In the genomic region with DNA sequence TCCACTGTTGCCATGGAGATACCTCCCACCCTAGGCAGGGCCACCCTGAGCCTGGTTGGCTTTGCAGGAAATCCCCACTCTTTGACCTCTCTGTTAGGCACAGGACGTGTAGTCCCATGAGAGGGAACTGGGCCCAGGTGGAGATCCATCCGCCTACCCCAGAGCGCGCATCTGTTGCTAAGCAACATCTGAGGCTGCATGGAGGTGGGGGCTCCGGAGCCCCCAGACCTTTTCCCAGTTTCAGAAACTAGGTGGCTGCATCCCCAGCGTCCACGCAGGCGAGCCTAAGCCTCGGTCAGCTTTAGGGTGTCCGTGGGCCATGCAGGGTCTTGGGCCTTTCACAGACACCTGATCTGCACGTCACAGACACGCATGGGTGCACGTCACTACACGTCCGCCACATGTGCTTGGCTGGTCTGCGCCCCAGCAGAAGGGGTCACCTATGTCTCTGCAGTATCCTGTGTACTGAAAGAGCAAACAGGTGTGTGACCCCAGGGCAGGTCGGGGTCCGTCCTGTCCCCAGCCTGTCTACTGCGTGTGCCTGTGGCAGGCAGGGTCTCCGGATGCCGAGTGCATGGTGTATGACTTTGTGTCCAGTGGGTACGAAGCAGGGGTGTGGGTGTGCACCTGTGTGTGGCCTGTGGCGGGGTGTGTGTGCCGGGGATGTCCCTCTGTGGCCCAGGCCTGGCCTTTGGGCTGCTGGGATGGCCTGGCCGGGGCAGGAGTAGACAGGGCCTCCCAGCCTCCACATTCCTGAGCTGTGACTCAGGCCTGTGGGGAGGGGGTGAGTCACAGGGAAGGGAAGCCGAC, we compare ENCODE assay signal across 1 cellular context.
TF ChIP-seq lines count a peak whose summit lies in the region.

No MANE protein-coding gene starts in this region.

TF ChIP-seq in HepG2, 621 proteins besides CTCF, POLR2A, EP300 and RAD21 (continued from another document and continues in another):
- TF ChIP-seq, protein P1, sequence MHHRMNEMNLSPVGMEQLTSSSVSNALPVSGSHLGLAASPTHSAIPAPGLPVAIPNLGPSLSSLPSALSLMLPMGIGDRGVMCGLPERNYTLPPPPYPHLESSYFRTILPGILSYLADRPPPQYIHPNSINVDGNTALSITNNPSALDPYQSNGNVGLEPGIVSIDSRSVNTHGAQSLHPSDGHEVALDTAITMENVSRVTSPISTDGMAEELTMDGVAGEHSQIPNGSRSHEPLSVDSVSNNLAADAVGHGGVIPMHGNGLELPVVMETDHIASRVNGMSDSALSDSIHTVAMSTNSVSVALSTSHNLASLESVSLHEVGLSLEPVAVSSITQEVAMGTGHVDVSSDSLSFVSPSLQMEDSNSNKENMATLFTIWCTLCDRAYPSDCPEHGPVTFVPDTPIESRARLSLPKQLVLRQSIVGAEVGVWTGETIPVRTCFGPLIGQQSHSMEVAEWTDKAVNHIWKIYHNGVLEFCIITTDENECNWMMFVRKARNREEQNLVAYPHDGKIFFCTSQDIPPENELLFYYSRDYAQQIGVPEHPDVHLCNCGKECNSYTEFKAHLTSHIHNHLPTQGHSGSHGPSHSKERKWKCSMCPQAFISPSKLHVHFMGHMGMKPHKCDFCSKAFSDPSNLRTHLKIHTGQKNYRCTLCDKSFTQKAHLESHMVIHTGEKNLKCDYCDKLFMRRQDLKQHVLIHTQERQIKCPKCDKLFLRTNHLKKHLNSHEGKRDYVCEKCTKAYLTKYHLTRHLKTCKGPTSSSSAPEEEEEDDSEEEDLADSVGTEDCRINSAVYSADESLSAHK (CRISPR knock-in tag; IDR thresholded peaks at IDR 0.05; ENCODE audit: borderline replicate concordance), result no peak
- TF ChIP-seq PLRG1 (conservative IDR thresholded peaks at IDR 0.05), result no peak
- no peak for TF ChIP-seq ZNF329 (CRISPR knock-in tag; IDR thresholded peaks at IDR 0.05; ENCODE audit: low read depth)
- no peak for TF ChIP-seq U2AF1 (optimal IDR thresholded peaks at IDR 0.05; ENCODE audit: low read depth, low read length)
- no peak for TF ChIP-seq TOPORS (CRISPR knock-in tag; IDR thresholded peaks at IDR 0.05)
- TF ChIP-seq, protein P2, sequence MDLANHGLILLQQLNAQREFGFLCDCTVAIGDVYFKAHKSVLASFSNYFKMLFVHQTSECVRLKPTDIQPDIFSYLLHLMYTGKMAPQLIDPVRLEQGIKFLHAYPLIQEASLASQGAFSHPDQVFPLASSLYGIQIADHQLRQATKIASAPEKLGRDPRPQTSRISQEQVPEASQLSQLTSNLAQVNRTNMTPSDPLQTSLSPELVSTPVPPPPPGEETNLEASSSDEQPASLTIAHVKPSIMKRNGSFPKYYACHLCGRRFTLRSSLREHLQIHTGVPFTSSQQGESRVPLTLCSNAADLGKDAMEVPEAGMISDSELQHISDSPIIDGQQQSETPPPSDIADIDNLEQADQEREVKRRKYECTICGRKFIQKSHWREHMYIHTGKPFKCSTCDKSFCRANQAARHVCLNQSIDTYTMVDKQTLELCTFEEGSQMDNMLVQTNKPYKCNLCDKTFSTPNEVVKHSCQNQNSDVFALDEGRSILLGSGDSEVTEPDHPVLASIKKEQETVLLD (CRISPR knock-in tag; IDR thresholded peaks at IDR 0.05; ENCODE audit: low read depth), result no peak
- no peak for TF ChIP-seq ZNF772 (CRISPR knock-in tag; IDR thresholded peaks at IDR 0.05)
- TF ChIP-seq ZC3H4 (CRISPR knock-in tag; IDR thresholded peaks at IDR 0.05; ENCODE audit: borderline replicate concordance), result no peak
- TF ChIP-seq, protein P3, sequence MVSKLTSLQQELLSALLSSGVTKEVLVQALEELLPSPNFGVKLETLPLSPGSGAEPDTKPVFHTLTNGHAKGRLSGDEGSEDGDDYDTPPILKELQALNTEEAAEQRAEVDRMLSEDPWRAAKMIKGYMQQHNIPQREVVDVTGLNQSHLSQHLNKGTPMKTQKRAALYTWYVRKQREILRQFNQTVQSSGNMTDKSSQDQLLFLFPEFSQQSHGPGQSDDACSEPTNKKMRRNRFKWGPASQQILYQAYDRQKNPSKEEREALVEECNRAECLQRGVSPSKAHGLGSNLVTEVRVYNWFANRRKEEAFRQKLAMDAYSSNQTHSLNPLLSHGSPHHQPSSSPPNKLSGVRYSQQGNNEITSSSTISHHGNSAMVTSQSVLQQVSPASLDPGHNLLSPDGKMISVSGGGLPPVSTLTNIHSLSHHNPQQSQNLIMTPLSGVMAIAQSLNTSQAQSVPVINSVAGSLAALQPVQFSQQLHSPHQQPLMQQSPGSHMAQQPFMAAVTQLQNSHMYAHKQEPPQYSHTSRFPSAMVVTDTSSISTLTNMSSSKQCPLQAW (CRISPR knock-in tag; IDR thresholded peaks at IDR 0.05), result 0 out of 2 replicates have a peak, but pooled peaks have one; percentile 35
- no peak for TF ChIP-seq ZNF792 (CRISPR knock-in tag; IDR thresholded peaks at IDR 0.05)
- no peak for TF ChIP-seq ZNF562 (CRISPR knock-in tag; IDR thresholded peaks at IDR 0.05; ENCODE audit: borderline replicate concordance)
- TF ChIP-seq, protein P4, sequence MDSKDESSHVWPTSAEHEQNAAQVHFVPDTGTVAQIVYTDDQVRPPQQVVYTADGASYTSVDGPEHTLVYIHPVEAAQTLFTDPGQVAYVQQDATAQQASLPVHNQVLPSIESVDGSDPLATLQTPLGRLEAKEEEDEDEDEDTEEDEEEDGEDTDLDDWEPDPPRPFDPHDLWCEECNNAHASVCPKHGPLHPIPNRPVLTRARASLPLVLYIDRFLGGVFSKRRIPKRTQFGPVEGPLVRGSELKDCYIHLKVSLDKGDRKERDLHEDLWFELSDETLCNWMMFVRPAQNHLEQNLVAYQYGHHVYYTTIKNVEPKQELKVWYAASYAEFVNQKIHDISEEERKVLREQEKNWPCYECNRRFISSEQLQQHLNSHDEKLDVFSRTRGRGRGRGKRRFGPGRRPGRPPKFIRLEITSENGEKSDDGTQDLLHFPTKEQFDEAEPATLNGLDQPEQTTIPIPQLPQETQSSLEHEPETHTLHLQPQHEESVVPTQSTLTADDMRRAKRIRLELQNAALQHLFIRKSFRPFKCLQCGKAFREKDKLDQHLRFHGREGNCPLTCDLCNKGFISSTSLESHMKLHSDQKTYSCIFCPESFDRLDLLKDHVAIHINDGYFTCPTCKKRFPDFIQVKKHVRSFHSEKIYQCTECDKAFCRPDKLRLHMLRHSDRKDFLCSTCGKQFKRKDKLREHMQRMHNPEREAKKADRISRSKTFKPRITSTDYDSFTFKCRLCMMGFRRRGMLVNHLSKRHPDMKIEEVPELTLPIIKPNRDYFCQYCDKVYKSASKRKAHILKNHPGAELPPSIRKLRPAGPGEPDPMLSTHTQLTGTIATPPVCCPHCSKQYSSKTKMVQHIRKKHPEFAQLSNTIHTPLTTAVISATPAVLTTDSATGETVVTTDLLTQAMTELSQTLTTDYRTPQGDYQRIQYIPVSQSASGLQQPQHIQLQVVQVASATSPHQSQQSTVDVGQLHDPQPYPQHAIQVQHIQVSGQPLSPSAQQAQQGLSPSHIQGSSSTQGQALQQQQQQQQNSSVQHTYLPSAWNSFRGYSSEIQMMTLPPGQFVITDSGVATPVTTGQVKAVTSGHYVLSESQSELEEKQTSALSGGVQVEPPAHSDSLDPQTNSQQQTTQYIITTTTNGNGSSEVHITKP (CRISPR knock-in tag; IDR thresholded peaks at IDR 0.05; ENCODE audit: low read depth), result 0 out of 2 replicates have a peak, but pooled peaks have one; percentile 46
- TF ChIP-seq, protein P5, sequence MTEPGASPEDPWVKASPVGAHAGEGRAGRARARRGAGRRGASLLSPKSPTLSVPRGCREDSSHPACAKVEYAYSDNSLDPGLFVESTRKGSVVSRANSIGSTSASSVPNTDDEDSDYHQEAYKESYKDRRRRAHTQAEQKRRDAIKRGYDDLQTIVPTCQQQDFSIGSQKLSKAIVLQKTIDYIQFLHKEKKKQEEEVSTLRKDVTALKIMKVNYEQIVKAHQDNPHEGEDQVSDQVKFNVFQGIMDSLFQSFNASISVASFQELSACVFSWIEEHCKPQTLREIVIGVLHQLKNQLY (CRISPR knock-in tag; IDR thresholded peaks at IDR 0.05), result 0 out of 2 replicates have a peak, but pooled peaks have one; percentile 56
- TF ChIP-seq KDM4B (CRISPR knock-in tag; IDR thresholded peaks at IDR 0.05), result no peak
- TF ChIP-seq, protein P6, sequence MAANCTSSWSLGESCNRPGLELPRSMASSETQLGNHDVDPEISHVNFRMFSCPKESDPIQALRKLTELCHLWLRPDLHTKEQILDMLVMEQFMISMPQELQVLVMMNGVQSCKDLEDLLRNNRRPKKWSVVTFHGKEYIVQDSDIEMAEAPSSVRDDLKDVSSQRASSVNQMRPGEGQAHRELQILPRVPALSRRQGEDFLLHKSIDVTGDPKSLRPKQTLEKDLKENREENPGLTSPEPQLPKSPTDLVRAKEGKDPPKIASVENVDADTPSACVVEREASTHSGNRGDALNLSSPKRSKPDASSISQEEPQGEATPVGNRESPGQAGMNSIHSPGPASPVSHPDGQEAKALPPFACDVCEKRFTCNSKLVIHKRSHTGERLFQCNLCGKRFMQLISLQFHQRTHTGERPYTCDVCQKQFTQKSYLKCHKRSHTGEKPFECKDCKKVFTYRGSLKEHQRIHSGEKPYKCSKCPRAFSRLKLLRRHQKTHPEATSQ (CRISPR knock-in tag; IDR thresholded peaks at IDR 0.05; ENCODE audit: borderline replicate concordance), result no peak
- TF ChIP-seq NR3C1 (CRISPR knock-in tag; IDR thresholded peaks at IDR 0.05), result no peak
- TF ChIP-seq, protein P7, sequence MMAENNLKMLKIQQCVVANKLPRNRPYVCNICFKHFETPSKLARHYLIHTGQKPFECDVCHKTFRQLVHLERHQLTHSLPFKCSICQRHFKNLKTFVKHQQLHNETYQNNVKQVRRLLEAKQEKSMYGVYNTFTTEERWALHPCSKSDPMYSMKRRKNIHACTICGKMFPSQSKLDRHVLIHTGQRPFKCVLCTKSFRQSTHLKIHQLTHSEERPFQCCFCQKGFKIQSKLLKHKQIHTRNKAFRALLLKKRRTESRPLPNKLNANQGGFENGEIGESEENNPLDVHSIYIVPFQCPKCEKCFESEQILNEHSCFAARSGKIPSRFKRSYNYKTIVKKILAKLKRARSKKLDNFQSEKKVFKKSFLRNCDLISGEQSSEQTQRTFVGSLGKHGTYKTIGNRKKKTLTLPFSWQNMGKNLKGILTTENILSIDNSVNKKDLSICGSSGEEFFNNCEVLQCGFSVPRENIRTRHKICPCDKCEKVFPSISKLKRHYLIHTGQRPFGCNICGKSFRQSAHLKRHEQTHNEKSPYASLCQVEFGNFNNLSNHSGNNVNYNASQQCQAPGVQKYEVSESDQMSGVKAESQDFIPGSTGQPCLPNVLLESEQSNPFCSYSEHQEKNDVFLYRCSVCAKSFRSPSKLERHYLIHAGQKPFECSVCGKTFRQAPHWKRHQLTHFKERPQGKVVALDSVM (CRISPR knock-in tag; IDR thresholded peaks at IDR 0.05), result peak; percentile 100
- no peak for TF ChIP-seq HOXA5 (CRISPR knock-in tag; IDR thresholded peaks at IDR 0.05)
- TF ChIP-seq, protein P8, sequence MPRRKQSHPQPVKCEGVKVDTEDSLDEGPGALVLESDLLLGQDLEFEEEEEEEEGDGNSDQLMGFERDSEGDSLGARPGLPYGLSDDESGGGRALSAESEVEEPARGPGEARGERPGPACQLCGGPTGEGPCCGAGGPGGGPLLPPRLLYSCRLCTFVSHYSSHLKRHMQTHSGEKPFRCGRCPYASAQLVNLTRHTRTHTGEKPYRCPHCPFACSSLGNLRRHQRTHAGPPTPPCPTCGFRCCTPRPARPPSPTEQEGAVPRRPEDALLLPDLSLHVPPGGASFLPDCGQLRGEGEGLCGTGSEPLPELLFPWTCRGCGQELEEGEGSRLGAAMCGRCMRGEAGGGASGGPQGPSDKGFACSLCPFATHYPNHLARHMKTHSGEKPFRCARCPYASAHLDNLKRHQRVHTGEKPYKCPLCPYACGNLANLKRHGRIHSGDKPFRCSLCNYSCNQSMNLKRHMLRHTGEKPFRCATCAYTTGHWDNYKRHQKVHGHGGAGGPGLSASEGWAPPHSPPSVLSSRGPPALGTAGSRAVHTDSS (CRISPR knock-in tag; conservative IDR thresholded peaks at IDR 0.05), result no peak
- TF ChIP-seq MLLT10 (CRISPR knock-in tag; IDR thresholded peaks at IDR 0.05), result no peak
- no peak for TF ChIP-seq PAX8 (CRISPR knock-in tag; IDR thresholded peaks at IDR 0.05; ENCODE audit: borderline replicate concordance)
- TF ChIP-seq, protein P9, sequence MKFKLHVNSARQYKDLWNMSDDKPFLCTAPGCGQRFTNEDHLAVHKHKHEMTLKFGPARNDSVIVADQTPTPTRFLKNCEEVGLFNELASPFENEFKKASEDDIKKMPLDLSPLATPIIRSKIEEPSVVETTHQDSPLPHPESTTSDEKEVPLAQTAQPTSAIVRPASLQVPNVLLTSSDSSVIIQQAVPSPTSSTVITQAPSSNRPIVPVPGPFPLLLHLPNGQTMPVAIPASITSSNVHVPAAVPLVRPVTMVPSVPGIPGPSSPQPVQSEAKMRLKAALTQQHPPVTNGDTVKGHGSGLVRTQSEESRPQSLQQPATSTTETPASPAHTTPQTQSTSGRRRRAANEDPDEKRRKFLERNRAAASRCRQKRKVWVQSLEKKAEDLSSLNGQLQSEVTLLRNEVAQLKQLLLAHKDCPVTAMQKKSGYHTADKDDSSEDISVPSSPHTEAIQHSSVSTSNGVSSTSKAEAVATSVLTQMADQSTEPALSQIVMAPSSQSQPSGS (CRISPR knock-in tag; IDR thresholded peaks at IDR 0.05), result peak; percentile 97
- 0 out of 2 replicates have a peak, but pooled peaks have one; percentile 55 for TF ChIP-seq SRY (CRISPR knock-in tag; IDR thresholded peaks at IDR 0.05)
- TF ChIP-seq, protein P10, sequence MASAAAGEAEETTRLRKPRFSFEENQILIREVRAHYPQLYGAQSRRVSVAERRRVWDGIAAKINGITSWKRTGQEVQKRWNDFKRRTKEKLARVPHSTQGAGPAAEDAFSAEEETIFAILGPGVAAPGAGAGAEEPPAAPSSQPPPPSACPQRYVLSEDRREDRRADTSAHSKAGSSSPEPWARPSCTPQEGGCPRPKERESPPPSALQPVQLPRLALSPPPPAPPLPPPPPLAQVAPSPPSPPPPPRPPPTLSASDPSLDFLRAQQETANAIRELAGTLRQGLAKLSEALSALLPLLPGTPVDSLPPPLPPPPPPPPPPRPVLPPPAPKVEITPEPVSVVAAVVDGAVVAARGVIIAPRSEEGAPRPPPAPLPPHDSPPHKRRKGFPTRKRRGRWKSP (CRISPR knock-in tag; IDR thresholded peaks at IDR 0.05), result no peak
- TF ChIP-seq SMAD3 (CRISPR knock-in tag; IDR thresholded peaks at IDR 0.05), result no peak
- no peak for TF ChIP-seq SMC3 (IDR thresholded peaks at IDR 0.05; ENCODE audit: low read length)
- TF ChIP-seq NFATC3 (CRISPR knock-in tag; IDR thresholded peaks at IDR 0.05), result no peak
- TF ChIP-seq ZNF101 (CRISPR knock-in tag; IDR thresholded peaks at IDR 0.05; ENCODE audit: borderline replicate concordance, low read depth), result no peak
- TF ChIP-seq IRX3 (CRISPR knock-in tag; IDR thresholded peaks at IDR 0.05; ENCODE audit: borderline replicate concordance, low read depth), result no peak
- TF ChIP-seq ZNF782 (CRISPR knock-in tag; IDR thresholded peaks at IDR 0.05; ENCODE audit: borderline replicate concordance), result no peak; the same call in 1 of the 2 replicates
- TF ChIP-seq ZNF121 (CRISPR knock-in tag; IDR thresholded peaks at IDR 0.05), result peak; percentile 73
- TF ChIP-seq, protein P11, sequence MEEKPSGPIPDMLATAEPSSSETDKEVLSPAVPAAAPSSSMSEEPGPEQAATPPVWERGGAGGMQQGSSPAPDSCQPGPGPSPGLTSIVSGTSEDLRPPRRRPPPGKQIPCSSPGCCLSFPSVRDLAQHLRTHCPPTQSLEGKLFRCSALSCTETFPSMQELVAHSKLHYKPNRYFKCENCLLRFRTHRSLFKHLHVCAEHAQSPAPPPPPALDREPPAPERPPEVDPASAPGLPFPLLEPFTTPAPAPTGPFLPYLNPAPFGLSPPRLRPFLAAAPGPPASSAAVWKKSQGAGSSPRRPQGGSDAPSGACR (CRISPR knock-in tag; IDR thresholded peaks at IDR 0.05), result peak; percentile 47; the same call in 1 of the 2 replicates
- no peak; the same call in 1 of the 2 replicates for TF ChIP-seq TGIF2 (CRISPR knock-in tag; IDR thresholded peaks at IDR 0.05)
- no peak for TF ChIP-seq ZNF619 (CRISPR knock-in tag; IDR thresholded peaks at IDR 0.05)
- no peak for TF ChIP-seq JDP2 (CRISPR knock-in tag; IDR thresholded peaks at IDR 0.05; ENCODE audit: borderline replicate concordance)
- peak; percentile 91; the same call in 1 of the 2 replicates for TF ChIP-seq CBX5 (CRISPR knock-in tag; IDR thresholded peaks at IDR 0.05; ENCODE audit: borderline replicate concordance)
- peak; percentile 15 for TF ChIP-seq HNRNPLL (IDR thresholded peaks at IDR 0.05; ENCODE audit: low read depth, low read length, poor library complexity, severe bottlenecking)
